In the genomic region with DNA sequence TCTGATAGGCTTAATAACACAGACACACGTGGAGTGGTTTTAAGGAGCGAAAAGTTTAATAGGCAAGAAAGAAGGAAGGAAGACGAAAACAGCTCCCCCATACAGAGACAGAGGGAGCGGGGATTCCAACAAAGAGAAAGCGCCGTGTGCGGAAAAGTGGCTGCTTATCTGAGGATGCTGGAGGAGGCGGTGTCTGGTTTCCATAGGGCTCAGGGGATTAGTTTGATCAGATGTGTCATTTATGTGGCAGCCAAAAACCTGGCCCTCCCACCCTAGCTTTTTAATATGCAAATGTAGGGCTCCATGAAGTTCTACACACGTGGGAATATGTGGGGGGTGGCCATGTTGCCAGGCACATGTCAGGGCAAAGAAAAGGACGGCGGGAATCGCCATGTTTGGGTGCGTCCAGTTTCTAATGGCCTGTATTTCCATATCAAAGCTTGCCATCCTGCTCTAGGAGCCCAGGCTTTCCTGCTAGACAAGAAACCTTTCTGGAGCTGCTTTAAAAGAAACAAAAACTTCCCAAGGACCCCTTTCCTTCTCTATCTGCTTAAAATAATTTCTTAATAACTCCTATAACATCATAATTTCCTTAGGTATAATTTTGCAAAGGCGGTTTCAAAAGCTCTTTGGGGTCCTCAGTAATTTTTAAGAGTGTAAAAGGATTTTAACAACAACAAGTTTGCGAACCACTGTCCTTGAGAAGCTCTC, we compare ENCODE assay signal across 1 cellular context.
A peak's percentile ranks its signal among the peaks of the same experiment; 100 is the strongest.
TF ChIP-seq lines count a peak whose summit lies in the region.

No MANE protein-coding gene starts in this region.

TF ChIP-seq in WTC11, 78 proteins besides CTCF, POLR2A, EP300 and RAD21 (continued from another document and continues in another):
- TF ChIP-seq, protein P1, sequence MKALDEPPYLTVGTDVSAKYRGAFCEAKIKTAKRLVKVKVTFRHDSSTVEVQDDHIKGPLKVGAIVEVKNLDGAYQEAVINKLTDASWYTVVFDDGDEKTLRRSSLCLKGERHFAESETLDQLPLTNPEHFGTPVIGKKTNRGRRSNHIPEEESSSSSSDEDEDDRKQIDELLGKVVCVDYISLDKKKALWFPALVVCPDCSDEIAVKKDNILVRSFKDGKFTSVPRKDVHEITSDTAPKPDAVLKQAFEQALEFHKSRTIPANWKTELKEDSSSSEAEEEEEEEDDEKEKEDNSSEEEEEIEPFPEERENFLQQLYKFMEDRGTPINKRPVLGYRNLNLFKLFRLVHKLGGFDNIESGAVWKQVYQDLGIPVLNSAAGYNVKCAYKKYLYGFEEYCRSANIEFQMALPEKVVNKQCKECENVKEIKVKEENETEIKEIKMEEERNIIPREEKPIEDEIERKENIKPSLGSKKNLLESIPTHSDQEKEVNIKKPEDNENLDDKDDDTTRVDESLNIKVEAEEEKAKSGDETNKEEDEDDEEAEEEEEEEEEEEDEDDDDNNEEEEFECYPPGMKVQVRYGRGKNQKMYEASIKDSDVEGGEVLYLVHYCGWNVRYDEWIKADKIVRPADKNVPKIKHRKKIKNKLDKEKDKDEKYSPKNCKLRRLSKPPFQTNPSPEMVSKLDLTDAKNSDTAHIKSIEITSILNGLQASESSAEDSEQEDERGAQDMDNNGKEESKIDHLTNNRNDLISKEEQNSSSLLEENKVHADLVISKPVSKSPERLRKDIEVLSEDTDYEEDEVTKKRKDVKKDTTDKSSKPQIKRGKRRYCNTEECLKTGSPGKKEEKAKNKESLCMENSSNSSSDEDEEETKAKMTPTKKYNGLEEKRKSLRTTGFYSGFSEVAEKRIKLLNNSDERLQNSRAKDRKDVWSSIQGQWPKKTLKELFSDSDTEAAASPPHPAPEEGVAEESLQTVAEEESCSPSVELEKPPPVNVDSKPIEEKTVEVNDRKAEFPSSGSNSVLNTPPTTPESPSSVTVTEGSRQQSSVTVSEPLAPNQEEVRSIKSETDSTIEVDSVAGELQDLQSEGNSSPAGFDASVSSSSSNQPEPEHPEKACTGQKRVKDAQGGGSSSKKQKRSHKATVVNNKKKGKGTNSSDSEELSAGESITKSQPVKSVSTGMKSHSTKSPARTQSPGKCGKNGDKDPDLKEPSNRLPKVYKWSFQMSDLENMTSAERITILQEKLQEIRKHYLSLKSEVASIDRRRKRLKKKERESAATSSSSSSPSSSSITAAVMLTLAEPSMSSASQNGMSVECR (CRISPR knock-in tag; IDR thresholded peaks at IDR 0.05; ENCODE audit: borderline replicate concordance) = no peak
- TF ChIP-seq, protein P2, sequence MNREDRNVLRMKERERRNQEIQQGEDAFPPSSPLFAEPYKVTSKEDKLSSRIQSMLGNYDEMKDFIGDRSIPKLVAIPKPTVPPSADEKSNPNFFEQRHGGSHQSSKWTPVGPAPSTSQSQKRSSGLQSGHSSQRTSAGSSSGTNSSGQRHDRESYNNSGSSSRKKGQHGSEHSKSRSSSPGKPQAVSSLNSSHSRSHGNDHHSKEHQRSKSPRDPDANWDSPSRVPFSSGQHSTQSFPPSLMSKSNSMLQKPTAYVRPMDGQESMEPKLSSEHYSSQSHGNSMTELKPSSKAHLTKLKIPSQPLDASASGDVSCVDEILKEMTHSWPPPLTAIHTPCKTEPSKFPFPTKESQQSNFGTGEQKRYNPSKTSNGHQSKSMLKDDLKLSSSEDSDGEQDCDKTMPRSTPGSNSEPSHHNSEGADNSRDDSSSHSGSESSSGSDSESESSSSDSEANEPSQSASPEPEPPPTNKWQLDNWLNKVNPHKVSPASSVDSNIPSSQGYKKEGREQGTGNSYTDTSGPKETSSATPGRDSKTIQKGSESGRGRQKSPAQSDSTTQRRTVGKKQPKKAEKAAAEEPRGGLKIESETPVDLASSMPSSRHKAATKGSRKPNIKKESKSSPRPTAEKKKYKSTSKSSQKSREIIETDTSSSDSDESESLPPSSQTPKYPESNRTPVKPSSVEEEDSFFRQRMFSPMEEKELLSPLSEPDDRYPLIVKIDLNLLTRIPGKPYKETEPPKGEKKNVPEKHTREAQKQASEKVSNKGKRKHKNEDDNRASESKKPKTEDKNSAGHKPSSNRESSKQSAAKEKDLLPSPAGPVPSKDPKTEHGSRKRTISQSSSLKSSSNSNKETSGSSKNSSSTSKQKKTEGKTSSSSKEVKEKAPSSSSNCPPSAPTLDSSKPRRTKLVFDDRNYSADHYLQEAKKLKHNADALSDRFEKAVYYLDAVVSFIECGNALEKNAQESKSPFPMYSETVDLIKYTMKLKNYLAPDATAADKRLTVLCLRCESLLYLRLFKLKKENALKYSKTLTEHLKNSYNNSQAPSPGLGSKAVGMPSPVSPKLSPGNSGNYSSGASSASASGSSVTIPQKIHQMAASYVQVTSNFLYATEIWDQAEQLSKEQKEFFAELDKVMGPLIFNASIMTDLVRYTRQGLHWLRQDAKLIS (CRISPR knock-in tag; IDR thresholded peaks at IDR 0.05; ENCODE audit: borderline replicate concordance) = no peak
- TF ChIP-seq, protein P3, sequence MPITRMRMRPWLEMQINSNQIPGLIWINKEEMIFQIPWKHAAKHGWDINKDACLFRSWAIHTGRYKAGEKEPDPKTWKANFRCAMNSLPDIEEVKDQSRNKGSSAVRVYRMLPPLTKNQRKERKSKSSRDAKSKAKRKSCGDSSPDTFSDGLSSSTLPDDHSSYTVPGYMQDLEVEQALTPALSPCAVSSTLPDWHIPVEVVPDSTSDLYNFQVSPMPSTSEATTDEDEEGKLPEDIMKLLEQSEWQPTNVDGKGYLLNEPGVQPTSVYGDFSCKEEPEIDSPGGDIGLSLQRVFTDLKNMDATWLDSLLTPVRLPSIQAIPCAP (CRISPR knock-in tag; IDR thresholded peaks at IDR 0.05) = no peak
- TF ChIP-seq, protein P4, sequence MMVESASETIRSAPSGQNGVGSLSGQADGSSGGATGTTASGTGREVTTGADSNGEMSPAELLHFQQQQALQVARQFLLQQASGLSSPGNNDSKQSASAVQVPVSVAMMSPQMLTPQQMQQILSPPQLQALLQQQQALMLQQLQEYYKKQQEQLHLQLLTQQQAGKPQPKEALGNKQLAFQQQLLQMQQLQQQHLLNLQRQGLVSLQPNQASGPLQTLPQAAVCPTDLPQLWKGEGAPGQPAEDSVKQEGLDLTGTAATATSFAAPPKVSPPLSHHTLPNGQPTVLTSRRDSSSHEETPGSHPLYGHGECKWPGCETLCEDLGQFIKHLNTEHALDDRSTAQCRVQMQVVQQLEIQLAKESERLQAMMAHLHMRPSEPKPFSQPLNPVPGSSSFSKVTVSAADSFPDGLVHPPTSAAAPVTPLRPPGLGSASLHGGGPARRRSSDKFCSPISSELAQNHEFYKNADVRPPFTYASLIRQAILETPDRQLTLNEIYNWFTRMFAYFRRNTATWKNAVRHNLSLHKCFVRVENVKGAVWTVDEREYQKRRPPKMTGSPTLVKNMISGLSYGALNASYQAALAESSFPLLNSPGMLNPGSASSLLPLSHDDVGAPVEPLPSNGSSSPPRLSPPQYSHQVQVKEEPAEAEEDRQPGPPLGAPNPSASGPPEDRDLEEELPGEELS (CRISPR knock-in tag; IDR thresholded peaks at IDR 0.05) = no peak
- no peak for TF ChIP-seq KAT7 (CRISPR knock-in tag; IDR thresholded peaks at IDR 0.05; ENCODE audit: borderline replicate concordance)
- TF ChIP-seq NR3C1 (CRISPR knock-in tag; conservative IDR thresholded peaks at IDR 0.05; ENCODE audit: low read depth) = no peak
- no peak for TF ChIP-seq FOXJ3 (CRISPR knock-in tag; IDR thresholded peaks at IDR 0.05; ENCODE audit: borderline replicate concordance)
- TF ChIP-seq, protein P5, sequence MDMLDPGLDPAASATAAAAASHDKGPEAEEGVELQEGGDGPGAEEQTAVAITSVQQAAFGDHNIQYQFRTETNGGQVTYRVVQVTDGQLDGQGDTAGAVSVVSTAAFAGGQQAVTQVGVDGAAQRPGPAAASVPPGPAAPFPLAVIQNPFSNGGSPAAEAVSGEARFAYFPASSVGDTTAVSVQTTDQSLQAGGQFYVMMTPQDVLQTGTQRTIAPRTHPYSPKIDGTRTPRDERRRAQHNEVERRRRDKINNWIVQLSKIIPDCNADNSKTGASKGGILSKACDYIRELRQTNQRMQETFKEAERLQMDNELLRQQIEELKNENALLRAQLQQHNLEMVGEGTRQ (CRISPR knock-in tag; IDR thresholded peaks at IDR 0.05) = no peak
- no peak for TF ChIP-seq ZNF396 (CRISPR knock-in tag; IDR thresholded peaks at IDR 0.05; ENCODE audit: borderline replicate concordance)
- TF ChIP-seq, protein P6, sequence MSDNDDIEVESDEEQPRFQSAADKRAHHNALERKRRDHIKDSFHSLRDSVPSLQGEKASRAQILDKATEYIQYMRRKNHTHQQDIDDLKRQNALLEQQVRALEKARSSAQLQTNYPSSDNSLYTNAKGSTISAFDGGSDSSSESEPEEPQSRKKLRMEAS (CRISPR knock-in tag; IDR thresholded peaks at IDR 0.05) = peak; percentile 95
- no peak for TF ChIP-seq ZNF263 (CRISPR knock-in tag; IDR thresholded peaks at IDR 0.05; ENCODE audit: low read depth)
- no peak for TF ChIP-seq SMAD4 (CRISPR knock-in tag; IDR thresholded peaks at IDR 0.05)
- TF ChIP-seq TEAD1 (CRISPR knock-in tag; IDR thresholded peaks at IDR 0.05) = no peak
- TF ChIP-seq HMGA2 (CRISPR knock-in tag; IDR thresholded peaks at IDR 0.05) = no peak
- no peak for TF ChIP-seq ELF4 (CRISPR knock-in tag; IDR thresholded peaks at IDR 0.05; ENCODE audit: low read depth)
- TF ChIP-seq, protein P7, sequence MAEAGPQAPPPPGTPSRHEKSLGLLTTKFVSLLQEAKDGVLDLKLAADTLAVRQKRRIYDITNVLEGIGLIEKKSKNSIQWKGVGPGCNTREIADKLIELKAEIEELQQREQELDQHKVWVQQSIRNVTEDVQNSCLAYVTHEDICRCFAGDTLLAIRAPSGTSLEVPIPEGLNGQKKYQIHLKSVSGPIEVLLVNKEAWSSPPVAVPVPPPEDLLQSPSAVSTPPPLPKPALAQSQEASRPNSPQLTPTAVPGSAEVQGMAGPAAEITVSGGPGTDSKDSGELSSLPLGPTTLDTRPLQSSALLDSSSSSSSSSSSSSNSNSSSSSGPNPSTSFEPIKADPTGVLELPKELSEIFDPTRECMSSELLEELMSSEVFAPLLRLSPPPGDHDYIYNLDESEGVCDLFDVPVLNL (CRISPR knock-in tag; IDR thresholded peaks at IDR 0.05; ENCODE audit: borderline replicate concordance, low read depth) = peak; percentile 96
- no peak for TF ChIP-seq SMAD3 (CRISPR knock-in tag; IDR thresholded peaks at IDR 0.05; ENCODE audit: borderline replicate concordance)
- TF ChIP-seq ZNF423 (CRISPR knock-in tag; IDR thresholded peaks at IDR 0.05) = no peak
- TF ChIP-seq EMX1 (CRISPR knock-in tag; IDR thresholded peaks at IDR 0.05) = no peak
- TF ChIP-seq, protein P8, sequence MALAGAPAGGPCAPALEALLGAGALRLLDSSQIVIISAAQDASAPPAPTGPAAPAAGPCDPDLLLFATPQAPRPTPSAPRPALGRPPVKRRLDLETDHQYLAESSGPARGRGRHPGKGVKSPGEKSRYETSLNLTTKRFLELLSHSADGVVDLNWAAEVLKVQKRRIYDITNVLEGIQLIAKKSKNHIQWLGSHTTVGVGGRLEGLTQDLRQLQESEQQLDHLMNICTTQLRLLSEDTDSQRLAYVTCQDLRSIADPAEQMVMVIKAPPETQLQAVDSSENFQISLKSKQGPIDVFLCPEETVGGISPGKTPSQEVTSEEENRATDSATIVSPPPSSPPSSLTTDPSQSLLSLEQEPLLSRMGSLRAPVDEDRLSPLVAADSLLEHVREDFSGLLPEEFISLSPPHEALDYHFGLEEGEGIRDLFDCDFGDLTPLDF (CRISPR knock-in tag; IDR thresholded peaks at IDR 0.05) = no peak
- TF ChIP-seq, protein P9, sequence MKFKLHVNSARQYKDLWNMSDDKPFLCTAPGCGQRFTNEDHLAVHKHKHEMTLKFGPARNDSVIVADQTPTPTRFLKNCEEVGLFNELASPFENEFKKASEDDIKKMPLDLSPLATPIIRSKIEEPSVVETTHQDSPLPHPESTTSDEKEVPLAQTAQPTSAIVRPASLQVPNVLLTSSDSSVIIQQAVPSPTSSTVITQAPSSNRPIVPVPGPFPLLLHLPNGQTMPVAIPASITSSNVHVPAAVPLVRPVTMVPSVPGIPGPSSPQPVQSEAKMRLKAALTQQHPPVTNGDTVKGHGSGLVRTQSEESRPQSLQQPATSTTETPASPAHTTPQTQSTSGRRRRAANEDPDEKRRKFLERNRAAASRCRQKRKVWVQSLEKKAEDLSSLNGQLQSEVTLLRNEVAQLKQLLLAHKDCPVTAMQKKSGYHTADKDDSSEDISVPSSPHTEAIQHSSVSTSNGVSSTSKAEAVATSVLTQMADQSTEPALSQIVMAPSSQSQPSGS (CRISPR knock-in tag; IDR thresholded peaks at IDR 0.05; ENCODE audit: borderline replicate concordance, low read depth) = no peak
- TF ChIP-seq ATF1 (CRISPR knock-in tag; IDR thresholded peaks at IDR 0.05) = no peak
- TF ChIP-seq, protein P10, sequence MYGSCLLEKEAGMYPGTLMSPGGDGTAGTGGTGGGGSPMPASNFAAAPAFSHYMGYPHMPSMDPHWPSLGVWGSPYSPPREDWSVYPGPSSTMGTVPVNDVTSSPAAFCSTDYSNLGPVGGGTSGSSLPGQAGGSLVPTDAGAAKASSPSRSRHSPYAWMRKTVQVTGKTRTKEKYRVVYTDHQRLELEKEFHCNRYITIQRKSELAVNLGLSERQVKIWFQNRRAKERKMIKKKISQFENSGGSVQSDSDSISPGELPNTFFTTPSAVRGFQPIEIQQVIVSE (CRISPR knock-in tag; IDR thresholded peaks at IDR 0.05; ENCODE audit: borderline replicate concordance) = no peak
- TF ChIP-seq, protein P11, sequence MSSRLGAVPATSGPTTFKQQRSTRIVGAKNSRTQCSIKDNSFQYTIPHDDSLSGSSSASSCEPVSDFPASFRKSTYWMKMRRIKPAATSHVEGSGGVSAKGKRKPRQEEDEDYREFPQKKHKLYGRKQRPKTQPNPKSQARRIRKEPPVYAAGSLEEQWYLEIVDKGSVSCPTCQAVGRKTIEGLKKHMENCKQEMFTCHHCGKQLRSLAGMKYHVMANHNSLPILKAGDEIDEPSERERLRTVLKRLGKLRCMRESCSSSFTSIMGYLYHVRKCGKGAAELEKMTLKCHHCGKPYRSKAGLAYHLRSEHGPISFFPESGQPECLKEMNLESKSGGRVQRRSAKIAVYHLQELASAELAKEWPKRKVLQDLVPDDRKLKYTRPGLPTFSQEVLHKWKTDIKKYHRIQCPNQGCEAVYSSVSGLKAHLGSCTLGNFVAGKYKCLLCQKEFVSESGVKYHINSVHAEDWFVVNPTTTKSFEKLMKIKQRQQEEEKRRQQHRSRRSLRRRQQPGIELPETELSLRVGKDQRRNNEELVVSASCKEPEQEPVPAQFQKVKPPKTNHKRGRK (CRISPR knock-in tag; IDR thresholded peaks at IDR 0.05; ENCODE audit: borderline replicate concordance) = no peak
- no peak for TF ChIP-seq ZNF121 (CRISPR knock-in tag; IDR thresholded peaks at IDR 0.05)
- TF ChIP-seq, protein P12, sequence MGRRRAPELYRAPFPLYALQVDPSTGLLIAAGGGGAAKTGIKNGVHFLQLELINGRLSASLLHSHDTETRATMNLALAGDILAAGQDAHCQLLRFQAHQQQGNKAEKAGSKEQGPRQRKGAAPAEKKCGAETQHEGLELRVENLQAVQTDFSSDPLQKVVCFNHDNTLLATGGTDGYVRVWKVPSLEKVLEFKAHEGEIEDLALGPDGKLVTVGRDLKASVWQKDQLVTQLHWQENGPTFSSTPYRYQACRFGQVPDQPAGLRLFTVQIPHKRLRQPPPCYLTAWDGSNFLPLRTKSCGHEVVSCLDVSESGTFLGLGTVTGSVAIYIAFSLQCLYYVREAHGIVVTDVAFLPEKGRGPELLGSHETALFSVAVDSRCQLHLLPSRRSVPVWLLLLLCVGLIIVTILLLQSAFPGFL (CRISPR knock-in tag; IDR thresholded peaks at IDR 0.05; ENCODE audit: borderline replicate concordance) = no peak
- no peak for TF ChIP-seq ZNF219 (CRISPR knock-in tag; IDR thresholded peaks at IDR 0.05; ENCODE audit: borderline replicate concordance)
- peak; percentile 41; the same call in 1 of the 2 replicates for TF ChIP-seq NFE2L1 (CRISPR knock-in tag; IDR thresholded peaks at IDR 0.05)
- no peak for TF ChIP-seq ZBTB21 (CRISPR knock-in tag; IDR thresholded peaks at IDR 0.05; ENCODE audit: borderline replicate concordance)
- no peak for TF ChIP-seq CREB1 (CRISPR knock-in tag; IDR thresholded peaks at IDR 0.05)
